ENCODE assay signal across 8 cellular contexts in the genomic region with DNA sequence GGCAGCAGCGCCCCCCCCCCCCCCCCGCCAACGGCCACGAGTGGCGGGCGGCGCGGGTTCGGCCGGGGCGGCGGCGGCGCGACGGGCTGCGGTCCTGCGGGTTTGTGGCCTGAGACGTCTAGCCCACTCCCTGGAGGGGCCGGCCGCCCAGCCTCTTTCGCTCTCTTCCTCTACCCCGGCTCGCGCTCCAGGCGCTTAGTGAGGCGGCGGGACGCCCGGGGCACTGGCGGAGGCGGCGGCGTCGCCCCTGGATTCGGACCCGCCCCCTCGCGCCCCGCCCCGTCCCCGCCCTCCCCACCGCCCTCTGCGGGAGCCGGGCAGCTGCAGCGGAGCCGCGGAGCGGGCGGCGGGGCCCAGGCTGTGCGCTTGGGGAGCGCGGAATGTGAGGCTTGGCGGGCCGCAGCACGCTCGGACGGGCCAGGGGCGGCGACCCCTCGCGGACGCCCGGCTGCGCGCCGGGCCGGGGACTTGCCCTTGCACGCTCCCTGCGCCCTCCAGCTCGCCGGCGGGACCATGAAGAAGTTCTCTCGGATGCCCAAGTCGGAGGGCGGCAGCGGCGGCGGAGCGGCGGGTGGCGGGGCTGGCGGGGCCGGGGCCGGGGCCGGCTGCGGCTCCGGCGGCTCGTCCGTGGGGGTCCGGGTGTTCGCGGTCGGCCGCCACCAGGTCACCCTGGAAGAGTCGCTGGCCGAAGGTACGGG. TPM values are rescaled to one million over a fixed set of nuclear protein-coding genes. Genes with fewer than 3 reads are reported as not detected.
DNase-seq lines count a peak whose midpoint lies in the region; ATAC-seq, FAIRE-seq and TF ChIP-seq lines count a peak whose summit lies in the region.

TSS of gene BMP2K (plus strand) at position 320 of the 698 bp plus-strand sequence. CDS start at position 514, 194 bp downstream.

- ATAC-seq in GM21723 (IDR thresholded peaks at IDR 0.05; ENCODE audit: unreplicated experiment), result peak; percentile 77
- ATAC-seq in left cardiac atrium, result peak; percentile 94
- peak; percentile 88 to 94 (median 92) for ATAC-seq in psoas muscle

- H3K27ac ChIP-seq in Karpas-422 (ENCODE audit: low read length), result no peak within 1 kb of the TSS
- H3K27ac ChIP-seq in psoas muscle, result peak within 1 kb of the TSS; percentile 99

- DNase-seq in GF-D8 (lab: John Stamatoyannopoulos, UW), result peak; percentile 76
- DNase-seq in Karpas-422, result peak; percentile 80
- peak; percentile 62 to 78 (median 69) for DNase-seq in T-helper 1 cell
- peak; percentile 64 for DNase-seq in amniotic epithelial cell (ENCODE audit: low read depth)
- peak; percentile 85 for DNase-seq in left cardiac atrium
- DNase-seq in psoas muscle, result peak; percentile 85 to 89
- DNase-seq in urothelium cell line (ENCODE audit: low spot score), result peak; percentile 93

- H3K4me1 ChIP-seq in Karpas-422 (ENCODE audit: low read length) (peaks cover 15% of the 10 kb centered on the region), psoas muscle (peaks cover 39% of the 10 kb centered on the region)

- peak within 1 kb of the TSS; percentile 30 for H2AFZ ChIP-seq in Karpas-422 (ENCODE audit: low read length)

- no peak for FAIRE-seq in urothelium cell line (lab: Jason Lieb, UNC)

- peak; percentile 7 for TF ChIP-seq CTCF in psoas muscle (IDR thresholded peaks at IDR 0.05)

- H3K79me2 ChIP-seq in Karpas-422 (ENCODE audit: low read length), result no peaks in the 10 kb centered on the region

- peak within 1 kb of the TSS; percentile 75 for H3K4me2 ChIP-seq in Karpas-422 (ENCODE audit: low read depth, low read length, poor library complexity, severe bottlenecking)

- 0 to 1% (median 1%) methylated on average over 14 to 100 of the region's 100 CpGs for WGBS in psoas muscle, 3 donors

- no peaks in the 10 kb centered on the region for H3K36me3 ChIP-seq in Karpas-422 (ENCODE audit: insufficient read depth, low read length)
- H3K36me3 ChIP-seq in psoas muscle (ENCODE audit: insufficient read depth in 1 of 2, low read depth in 1 of 2), result no peaks in the 10 kb centered on the region

- intact Hi-C loops in left cardiac atrium (cut with DNase I), result loop anchor here (2.0 to 10.0 kb wide), 4 partner anchors 84 to 163 kb away; no protein-coding TSS in a partner anchor
- intact Hi-C loops in psoas muscle (cut with DNase I), result loop anchor here (5.0 kb wide), 2 partner anchors 86 to 129 kb away; no protein-coding TSS in a partner anchor

- peak within 1 kb of the TSS; percentile 84 for H3K9ac ChIP-seq in Karpas-422 (ENCODE audit: low read length)

- H3K4me3 ChIP-seq in Karpas-422 (ENCODE audit: low read length), result peak within 1 kb of the TSS; percentile 77
- H3K4me3 ChIP-seq in psoas muscle, result peak within 1 kb of the TSS; percentile 90

- H3K9me3 ChIP-seq in Karpas-422 (ENCODE audit: low read length) (no peaks in the 10 kb centered on the region), psoas muscle (no peaks in the 10 kb centered on the region)

- H3K9me2 ChIP-seq in Karpas-422 (replicated peaks; ENCODE audit: insufficient read depth, low read length), result no peaks in the 10 kb centered on the region

- H3K27me3 ChIP-seq in Karpas-422 (ENCODE audit: low read length) (no peaks in the 10 kb centered on the region), psoas muscle (ENCODE audit: insufficient read depth in 3 of 3, low read length in 2 of 3) (no peaks in the 10 kb centered on the region)

- H4K20me1 ChIP-seq in Karpas-422 (ENCODE audit: insufficient read depth, low read depth, low read length), result no peaks in the 10 kb centered on the region

RNA-seq across cellular contexts. Expression of gene BMP2K, which starts in this region (rescaled TPM):
- total RNA-seq in Karpas-422 (2014; rRNA removed; shearing (Covaris generic); ENCODE audit: low replicate concordance), result 3.5 and 4.9 TPM in 2 replicates
- 10 to 100 TPM; 41.3 to 46.3 TPM for total RNA-seq in left cardiac atrium
- 10 to 100 TPM; 15.2 to 19.1 (median 18.5) TPM for total RNA-seq in psoas muscle
- 1 to 10 TPM; 3.5 to 9.6 (median 7.8) TPM for polyA plus RNA-seq in psoas muscle
